ENCODE assay signal across 21 cellular contexts in genomic region chr9:120331913-120332312, GRCh38.
"Had no signal": no experiment of that assay in that cellular context is flagged by ENCODE, and none has a peak within 500 bp of the region (broad histone marks: within the 10 kb centered on the region; RNA-seq: fewer than 3 reads in every experiment).

No MANE protein-coding gene starts in this region.

- FAIRE-seq: frontal cortex, TTC549 had no signal

- H3K4me3 ChIP-seq: cardiac muscle cell, thoracic aorta, vagina had no signal

- ATAC-seq: activated CD8-positive, alpha-beta T cell treated with anti-CD3 and anti-CD28 coated beads, Interleukin-2, amount 10 ng/mL, durations not matched to agents 7 days and 5 days; left colon; sciatic nerve; T-cell had no signal

- DNase-seq: activated CD4-positive, alpha-beta T cell treated with anti-CD3 and anti-CD28 coated beads for 1 hour; activated CD4-positive, alpha-beta T cell treated with anti-CD3 and anti-CD28 coated beads, Interleukin-2, amount 50 U/mL, for 1 hour; activated CD8-positive, alpha-beta T cell treated with anti-CD3 and anti-CD28 coated beads, Interleukin-2, amount 10 ng/mL, durations not matched to agents 7 days and 5 days; activated naive CD4-positive, alpha-beta T cell; activated T-cell treated with anti-CD3 and anti-CD28 coated beads, Interleukin-2, amount 50 U/mL, for 1 hour; cortex of kidney; endodermal cell; head of caudate nucleus; hypothalamus; left colon; mesenchymal stem cell; stimulated activated CD4-positive, alpha-beta T cell treated with anti-CD3 and anti-CD28 coated beads, Interleukin-4, amount 100 ng/mL, for 1 hour; stimulated activated naive CD4-positive, alpha-beta T cell; T-cell had no signal

- H3K36me3 ChIP-seq: cardiac muscle cell, thoracic aorta, vagina had no signal

- H3K9me3 ChIP-seq: thoracic aorta, vagina had no signal

- H3K27me3 ChIP-seq: cardiac muscle cell, vagina had no signal

- H3K27ac ChIP-seq: cardiac muscle cell, epithelial cell of prostate, thoracic aorta, vagina had no signal

- H3K4me1 ChIP-seq: vagina had no signal
